Comparison of ENCODE assay signal across 21 cellular contexts in the genomic region with DNA sequence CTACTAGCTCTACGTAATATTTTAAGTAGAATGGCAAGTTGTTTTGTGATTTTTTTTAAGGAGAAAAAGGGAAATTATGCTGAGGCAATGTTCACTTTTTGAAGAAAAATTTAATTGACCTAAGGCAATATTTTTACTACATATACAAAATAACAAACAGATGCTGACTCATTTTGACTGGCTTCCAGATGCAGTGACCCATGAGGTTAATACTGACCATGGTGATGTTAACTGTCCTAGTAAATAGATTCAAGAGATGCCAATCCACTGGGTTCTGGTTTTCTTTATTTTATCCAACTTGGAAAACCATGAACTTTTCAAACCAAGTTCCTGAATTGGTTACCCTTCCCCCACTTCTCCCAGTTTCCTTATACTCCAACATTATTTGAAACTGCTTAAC.
A peak's percentile ranks its signal among the peaks of the same experiment; 100 is the strongest.
DNase-seq lines count a peak whose midpoint lies in the region.
"Had no signal": no experiment of that assay in that cellular context is flagged by ENCODE, and none has a peak within 500 bp of the region (broad histone marks: within the 10 kb centered on the region; RNA-seq: fewer than 3 reads in every experiment).

No MANE protein-coding gene starts in this region.

- no peak overlapping the region for H3K9ac ChIP-seq in mesenchymal stem cell (ENCODE audit: low read length)

- H2AFZ ChIP-seq in mesenchymal stem cell (ENCODE audit: low read depth, low read length): no peak overlapping the region

- peak; percentile 52 for DNase-seq in Caki2 (ENCODE audit: low read depth)
- peak; percentile 85 for DNase-seq in M059J (ENCODE audit: low read depth)
- peak; percentile 74 for DNase-seq in brain pericyte (ENCODE audit: low read depth, low spot score)
- peak; percentile 26 for DNase-seq in mesenchymal stem cell
- no peak for DNase-seq in retina
- no peak for DNase-seq in NCI-H2227 (lab: John Stamatoyannopoulos, UW; ENCODE audit: unreplicated experiment)
- no peak for DNase-seq in activated gamma-delta T cell (lab: John Stamatoyannopoulos, UW)
- no peak for DNase-seq in nucleus accumbens (lab: John Stamatoyannopoulos, UW)
- DNase-seq: Caco-2; effector memory CD8-positive, alpha-beta T cell; foreskin keratinocyte; H7; kidney; MM.1S; naive B cell; NCI-H1694; NCI-H2227 treated with DMSO at 0.1 percent for 48 hours; pancreas; stimulated activated CD4-positive, alpha-beta T cell treated with anti-CD3 and anti-CD28 coated beads, Interleukin-1b, Interleukin-23, amount 100 ng/mL, for 48 hours; trophoblast cell had no signal

- no peak overlapping the region for H4K91ac ChIP-seq in mesenchymal stem cell (ENCODE audit: low read length)

- H2BK15ac ChIP-seq in mesenchymal stem cell (ENCODE audit: low read depth, poor library complexity, severe bottlenecking): no peak overlapping the region

- H3K14ac ChIP-seq in mesenchymal stem cell (ENCODE audit: low read length in 2 of 2): no peak overlapping the region

- in situ Hi-C loops in Caki2 (cut with HindIII; ENCODE audit: low pct_unique_long_range_greater_than_20kb, low sequenced_read_pairs): no loop called here

- H4K8ac ChIP-seq in mesenchymal stem cell (ENCODE audit: low read length): no peak overlapping the region

- no peak overlapping the region for H2BK12ac ChIP-seq in mesenchymal stem cell (ENCODE audit: low read length in 2 of 2)

- no peak overlapping the region for H2AK5ac ChIP-seq in mesenchymal stem cell (ENCODE audit: low read length, severe bottlenecking)

- no peaks in the 10 kb centered on the region for H3K9me3 ChIP-seq in mesenchymal stem cell (ENCODE audit: control insufficient read depth, low read length)
- H3K9me3 ChIP-seq: Caco-2, pancreas, SJSA1 had no signal

- H3K4me3 ChIP-seq in mesenchymal stem cell (ENCODE audit: insufficient read depth in 1 of 2, low read depth in 1 of 2, low read length in 2 of 2): no peak overlapping the region
- H3K4me3 ChIP-seq: pancreas, SJSA1 had no signal

- H3K4ac ChIP-seq in mesenchymal stem cell (ENCODE audit: low read depth in 1 of 2, low read length in 2 of 2): no peak overlapping the region

- no peak overlapping the region for H3K18ac ChIP-seq in mesenchymal stem cell (ENCODE audit: low read depth in 1 of 2, low read length in 2 of 2)

- no peak overlapping the region for H3K27ac ChIP-seq in mesenchymal stem cell (ENCODE audit: low read length, poor library complexity, severe bottlenecking)
- H3K27ac ChIP-seq: foreskin keratinocyte, pancreas, SJSA1 had no signal

- no peaks in the 10 kb centered on the region for H3K27me3 ChIP-seq in mesenchymal stem cell (ENCODE audit: control insufficient read depth in 1 of 2, insufficient read depth in 1 of 2, low read length in 2 of 2)
- H3K27me3 ChIP-seq: foreskin keratinocyte, pancreas, SJSA1 had no signal

- no peaks in the 10 kb centered on the region for H3K36me3 ChIP-seq in mesenchymal stem cell (ENCODE audit: control insufficient read depth in 1 of 2, insufficient read depth in 2 of 2, low read depth in 1 of 2, low read length in 2 of 2)
- H3K36me3 ChIP-seq: pancreas, SJSA1 had no signal

- WGBS in mesenchymal stem cell: no CpG with 5 or more reads among the region's 1 CpG

- no peak overlapping the region for H2BK5ac ChIP-seq in mesenchymal stem cell (ENCODE audit: low read depth, low read length, poor library complexity, severe bottlenecking)

- no peak overlapping the region for H3K23ac ChIP-seq in mesenchymal stem cell (ENCODE audit: low read length in 2 of 2)

- H3K79me1 ChIP-seq in mesenchymal stem cell (replicated peaks; ENCODE audit: low read length, poor library complexity, severe bottlenecking): no peaks in the 10 kb centered on the region

- no peak overlapping the region for H2BK120ac ChIP-seq in mesenchymal stem cell (ENCODE audit: low read depth, low read length)

- no peak overlapping the region for H3K4me2 ChIP-seq in mesenchymal stem cell (ENCODE audit: low read length, poor library complexity, severe bottlenecking)

- H3K4me1 ChIP-seq in mesenchymal stem cell (ENCODE audit: control insufficient read depth, insufficient read depth, low read depth, low read length): no peaks in the 10 kb centered on the region
- H3K4me1 ChIP-seq: Caco-2, foreskin keratinocyte, pancreas, SJSA1 had no signal

Comparison
In these comparisons a context has a peak if more than half of its experiments do, and no peak if none do; other contexts are left out.
1. DNase-seq: peak in Caki2 (single experiment), M059J (single experiment), brain pericyte (single experiment) and mesenchymal stem cell (single experiment); none in retina (single experiment), NCI-H2227 (single experiment), activated gamma-delta T cell (single experiment) and nucleus accumbens (0 of 56).